Comparison of ENCODE assay signal across 8 cellular contexts in the genomic region with DNA sequence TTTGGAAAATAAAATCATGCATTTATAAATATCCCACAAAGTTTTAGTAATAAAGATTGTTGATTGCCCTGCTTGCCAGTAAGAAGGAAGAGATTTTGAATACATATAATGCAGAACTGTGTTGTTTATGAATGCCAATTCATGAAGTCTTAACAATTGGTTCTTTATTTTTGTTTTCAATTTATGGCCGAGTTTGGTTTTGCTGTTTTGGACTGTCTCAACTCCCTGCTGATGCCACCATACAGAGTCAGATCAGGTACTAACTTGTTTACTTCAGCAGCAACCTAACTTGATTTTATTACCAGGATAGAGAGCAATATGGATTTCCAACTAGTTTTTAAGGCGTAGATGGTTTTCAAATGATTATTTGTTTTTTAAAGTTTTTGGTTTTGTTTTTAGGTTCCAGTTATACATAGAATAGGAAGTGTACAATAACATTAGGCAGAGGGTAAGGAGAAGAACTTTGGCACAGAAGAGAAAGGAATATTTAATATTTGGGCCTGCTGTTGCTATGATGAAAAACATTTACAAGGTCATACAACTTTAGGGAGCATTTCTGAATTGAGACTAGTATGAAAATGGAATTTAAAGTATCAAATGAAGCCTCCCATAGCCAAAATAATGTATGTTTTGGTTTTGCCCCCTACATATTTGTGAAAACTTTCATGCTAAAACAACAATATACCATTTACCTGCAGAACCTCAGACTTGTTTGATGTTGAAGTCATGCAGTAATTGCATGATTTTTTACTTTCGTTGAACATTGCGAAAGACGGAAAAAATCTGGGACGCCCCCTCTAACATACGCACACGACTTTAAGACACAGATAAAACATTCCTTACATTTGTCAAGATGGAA. TPM values are rescaled to one million over a fixed set of nuclear protein-coding genes. Genes with fewer than 3 reads are reported as not detected.
DNase-seq lines count a peak whose midpoint lies in the region; FAIRE-seq and TF ChIP-seq lines count a peak whose summit lies in the region.

No MANE protein-coding gene starts in this region.

- intact Hi-C loops in PC-9 (cut with micrococcal nuclease; ENCODE audit: unreplicated experiment): loop anchor here (5.0 kb wide), 4 partner anchors 247 to 782 kb away; a partner anchor contains a TSS
- intact Hi-C loops in endothelial cell of umbilical vein (cut with micrococcal nuclease): loop anchor here (5.0 kb wide), 1 partner anchor 367 kb away; no protein-coding TSS in a partner anchor

- H3K9ac ChIP-seq in endothelial cell of umbilical vein (replicated peaks; ENCODE audit: extremely low read depth, insufficient read depth, low read length): peak overlapping the region; percentile 93
- peak overlapping the region; percentile 87 for H3K9ac ChIP-seq in neural cell (ENCODE audit: low read length)

- H3K36me3 ChIP-seq in PC-9 (ENCODE audit: low read depth) (no peaks in the 10 kb centered on the region), endothelial cell of umbilical vein (ENCODE audit: control insufficient read depth in 2 of 2, extremely low read depth in 1 of 2, insufficient read depth in 2 of 2, low read length in 2 of 2) (no peaks in the 10 kb centered on the region), neural cell (ENCODE audit: insufficient read depth, low read length) (no peaks in the 10 kb centered on the region)

- H3K9me2 ChIP-seq in PC-9 (ENCODE audit: insufficient read depth) (no peaks in the 10 kb centered on the region), neural cell (ENCODE audit: insufficient read depth, low read length) (no peaks in the 10 kb centered on the region)

- H3K4me1 ChIP-seq in PC-9 (replicated peaks; ENCODE audit: insufficient read depth) (peaks cover 16% of the 10 kb centered on the region), endothelial cell of umbilical vein (ENCODE audit: control insufficient read depth, extremely low read depth, insufficient read depth, low read length) (peaks cover 15% of the 10 kb centered on the region)

- H3K4me3 ChIP-seq in GM12865 (ENCODE audit: low read depth, low read length) (peak overlapping the region; percentile 70), PC-9 (peak overlapping the region; percentile 87), endothelial cell of umbilical vein (replicated peaks in 1 of 3; ENCODE audit: insufficient read depth in 1 of 3, low read depth in 1 of 3, low read length in 3 of 3) (peak overlapping the region; percentile 63 to 91 (median 69)), neural cell (ENCODE audit: low read length) (peak overlapping the region; percentile 96)

- H3K79me2 ChIP-seq in PC-9 (ENCODE audit: low read depth) (peaks cover 20% of the 10 kb centered on the region), endothelial cell of umbilical vein (ENCODE audit: control insufficient read depth, insufficient read depth, low read length) (peaks cover 11% of the 10 kb centered on the region), neural cell (replicated peaks; ENCODE audit: insufficient read depth, low read length) (peaks cover 5% of the 10 kb centered on the region)

- BruUV-seq in PC-9 (replicated peaks; lab: Mats Ljungman, UMichigan) (TSS peak; percentile 87), endothelial cell of umbilical vein (replicated peaks; lab: Mats Ljungman, UMichigan) (no TSS peak)

- no peaks in the 10 kb centered on the region for H3K9me1 ChIP-seq in endothelial cell of umbilical vein (replicated peaks; ENCODE audit: control insufficient read depth, extremely low read depth, insufficient read depth, low read length)

- no peak for TF ChIP-seq POLR2A in endothelial cell of umbilical vein (IDR thresholded peaks at IDR 0.05; ENCODE audit: low read depth, low read length)
- no peak for TF ChIP-seq POLR2A in GM12892 (IDR thresholded peaks at IDR 0.05; ENCODE audit: low read depth, low read length)

- FAIRE-seq in endothelial cell of umbilical vein (lab: Jason Lieb, UNC) (peak; percentile 12), GM12892 (lab: Jason Lieb, UNC) (no peak)

- DNase-seq in GM12865 (ENCODE audit: low read depth) (no peak), PC-9 (no peak), endothelial cell of umbilical vein (ENCODE audit: low read depth, low spot score) (no peak), cerebellar nuclear complex (lab: John Stamatoyannopoulos, UW) (no peak), NK-92 (lab: John Stamatoyannopoulos, UW; ENCODE audit: unreplicated experiment) (no peak), GM12892 (ENCODE audit: insufficient read length) (no peak), activated gamma-delta T cell treated with Interleukin-2 at 50 U/mL for 16 hours (no peak)

- H2AFZ ChIP-seq in PC-9 (peak overlapping the region; percentile 99), endothelial cell of umbilical vein (ENCODE audit: low read depth, low read length) (peak overlapping the region; percentile 90), neural cell (ENCODE audit: low read depth, low read length) (peak overlapping the region; percentile 31)

- H3K4me2 ChIP-seq in PC-9: peak overlapping the region; percentile 97
- peak overlapping the region; percentile 96 for H3K4me2 ChIP-seq in endothelial cell of umbilical vein (ENCODE audit: insufficient read depth, low read length)
- H3K4me2 ChIP-seq in neural cell (ENCODE audit: low read length): peak overlapping the region; percentile 28

- no peaks in the 10 kb centered on the region for H3K9me3 ChIP-seq in PC-9 (ENCODE audit: insufficient read depth, low read depth)
- no peaks in the 10 kb centered on the region for H3K9me3 ChIP-seq in endothelial cell of umbilical vein (replicated peaks; ENCODE audit: control insufficient read depth, insufficient read depth, low read length)
- no peaks in the 10 kb centered on the region for H3K9me3 ChIP-seq in neural cell (ENCODE audit: low read length)

- CTCF ChIA-PET in PC-9 (lab: Charles Lee): no interaction called here
- CTCF ChIA-PET in endothelial cell of umbilical vein (lab: Charles Lee): interaction anchor here (1.1 to 1.8 kb wide), 4 partner anchors 11 to 372 kb away, joined by 3 to 6 read pairs (median 5); no protein-coding TSS in a partner anchor

- TF ChIP-seq EP300 in neural cell (conservative IDR thresholded peaks at IDR 0.05; ENCODE audit: poor library complexity, severe bottlenecking): no peak

- no peaks in the 10 kb centered on the region for H3K27me3 ChIP-seq in PC-9 (ENCODE audit: insufficient read depth, low read depth)
- no peaks in the 10 kb centered on the region for H3K27me3 ChIP-seq in endothelial cell of umbilical vein (ENCODE audit: control insufficient read depth in 2 of 2, insufficient read depth in 2 of 2, low read length in 2 of 2)
- no peaks in the 10 kb centered on the region for H3K27me3 ChIP-seq in neural cell (ENCODE audit: insufficient read depth, low read depth, low read length)

- TF ChIP-seq CTCF in GM12865 (IDR thresholded peaks at IDR 0.05; ENCODE audit: insufficient read depth, low read depth, low read length, missing control alignments) (no peak), PC-9 (conservative IDR thresholded peaks at IDR 0.05) (no peak), endothelial cell of umbilical vein (IDR thresholded peaks at IDR 0.05; ENCODE audit: extremely low read depth in 1 of 2, insufficient read depth in 1 of 2, low read depth in 1 of 2, low read length in 2 of 2) (no peak), neural cell (IDR thresholded peaks at IDR 0.05; ENCODE audit: poor library complexity, severe bottlenecking) (no peak)

- POLR2A ChIA-PET in PC-9 (lab: Charles Lee; ENCODE audit: unreplicated experiment): interaction anchor here (0.6 to 0.8 kb wide), 4 partner anchors 74 to 371 kb away, joined by 4 to 5 read pairs (median 4); a partner anchor contains a TSS
- POLR2A ChIA-PET in endothelial cell of umbilical vein (lab: Charles Lee): interaction anchor here (0.8 to 1.4 kb wide), 5 partner anchors 62 to 394 kb away, joined by 3 to 10 read pairs (median 5); a partner anchor contains a TSS

- H4K20me1 ChIP-seq in PC-9 (ENCODE audit: insufficient read depth) (no peaks in the 10 kb centered on the region), endothelial cell of umbilical vein (replicated peaks; ENCODE audit: control insufficient read depth, extremely low read depth, insufficient read depth, low read length) (no peaks in the 10 kb centered on the region), neural cell (ENCODE audit: insufficient read depth) (no peaks in the 10 kb centered on the region)

- TF ChIP-seq RAD21 in neural cell (conservative IDR thresholded peaks at IDR 0.05): no peak

- H3K27ac ChIP-seq in PC-9 (peak overlapping the region; percentile 76), endothelial cell of umbilical vein (ENCODE audit: insufficient read depth, low read depth, low read length) (peak overlapping the region; percentile 94), neural cell (ENCODE audit: low read length) (peak overlapping the region; percentile 80)

- dilution Hi-C loops in endothelial cell of umbilical vein (cut with MboI; ENCODE audit: extremely low pct_ligation_motif_present, low sequenced_read_pairs): no loop called here

- H3F3A ChIP-seq in PC-9 (ENCODE audit: insufficient read depth, low read depth): peaks cover 11% of the 10 kb centered on the region
- no peaks in the 10 kb centered on the region for H3F3A ChIP-seq in neural cell (ENCODE audit: insufficient read depth, low read length, poor library complexity, severe bottlenecking)

TF ChIP-seq in endothelial cell of umbilical vein, 7 proteins besides CTCF, POLR2A, EP300 and RAD21:
- TF ChIP-seq GATA2 (IDR thresholded peaks at IDR 0.05; ENCODE audit: insufficient read depth, insufficient read length, low read depth, low read length) (no peak), EZH2 (IDR thresholded peaks at IDR 0.05; ENCODE audit: borderline replicate concordance, low read depth, low read length, severe bottlenecking) (no peak)

TF ChIP-seq in neural cell, 6 proteins besides CTCF, POLR2A, EP300 and RAD21 (continues in another document):
- TF ChIP-seq EZH2 (IDR thresholded peaks at IDR 0.05; ENCODE audit: borderline replicate concordance, insufficient read depth, low read length, poor library complexity, severe bottlenecking) (no peak), MXI1 (conservative IDR thresholded peaks at IDR 0.05; ENCODE audit: poor library complexity, severe bottlenecking) (no peak)

RNA-seq across cellular contexts. Expression of a gene that starts 0.9 kb away (rescaled TPM):
- 31.6 and 34.4 TPM in 2 replicates for total RNA-seq in PC-9 (2021)
- 48.2 and 64.1 TPM in 2 replicates for total RNA-seq in endothelial cell of umbilical vein
- 19.9 and 22.1 TPM in 2 replicates for polyA plus RNA-seq in endothelial cell of umbilical vein
- polyA plus RNA-seq in endothelial cell of umbilical vein (2011; cell fraction: cytosol; rRNA removed): 25.0 and 25.3 TPM in 2 replicates
- 12.2 and 14.5 TPM in 2 replicates for polyA plus RNA-seq in endothelial cell of umbilical vein (2011; cell fraction: nucleus; rRNA removed)
- polyA plus RNA-seq in endothelial cell of umbilical vein (2012): 45.5 and 46.8 TPM in 2 replicates
- 7.0 and 15.4 TPM in 2 replicates for polyA minus RNA-seq in endothelial cell of umbilical vein
- polyA minus RNA-seq in endothelial cell of umbilical vein (2011; cell fraction: cytosol; rRNA and poly(A)+ RNA removed): 19.0 TPM
- polyA minus RNA-seq in endothelial cell of umbilical vein (2011; cell fraction: nucleus; rRNA and poly(A)+ RNA removed): 8.7 and 12.9 TPM in 2 replicates
- polyA plus RNA-seq in neural cell: 76.1 and 124 TPM in 2 replicates
- 52.1 and 68.4 TPM in 2 replicates for polyA minus RNA-seq in neural cell
- 23.7 TPM for polyA plus RNA-seq in GM12892 (2012; ENCODE audit: missing spikeins)

Comparison
In these comparisons a context has a peak if more than half of its experiments do, and no peak if none do; other contexts are left out.
1. H2AFZ ChIP-seq: peak in every context shown above with its lines; median percentile 99 in PC-9; 90 in endothelial cell of umbilical vein; 31 in neural cell.
2. H3K4me2 ChIP-seq: peak in every context shown above with its lines; median percentile 97 in PC-9; 96 in endothelial cell of umbilical vein; 28 in neural cell.